Comparison of ENCODE assay signal across 8 cellular contexts in the genomic region with DNA sequence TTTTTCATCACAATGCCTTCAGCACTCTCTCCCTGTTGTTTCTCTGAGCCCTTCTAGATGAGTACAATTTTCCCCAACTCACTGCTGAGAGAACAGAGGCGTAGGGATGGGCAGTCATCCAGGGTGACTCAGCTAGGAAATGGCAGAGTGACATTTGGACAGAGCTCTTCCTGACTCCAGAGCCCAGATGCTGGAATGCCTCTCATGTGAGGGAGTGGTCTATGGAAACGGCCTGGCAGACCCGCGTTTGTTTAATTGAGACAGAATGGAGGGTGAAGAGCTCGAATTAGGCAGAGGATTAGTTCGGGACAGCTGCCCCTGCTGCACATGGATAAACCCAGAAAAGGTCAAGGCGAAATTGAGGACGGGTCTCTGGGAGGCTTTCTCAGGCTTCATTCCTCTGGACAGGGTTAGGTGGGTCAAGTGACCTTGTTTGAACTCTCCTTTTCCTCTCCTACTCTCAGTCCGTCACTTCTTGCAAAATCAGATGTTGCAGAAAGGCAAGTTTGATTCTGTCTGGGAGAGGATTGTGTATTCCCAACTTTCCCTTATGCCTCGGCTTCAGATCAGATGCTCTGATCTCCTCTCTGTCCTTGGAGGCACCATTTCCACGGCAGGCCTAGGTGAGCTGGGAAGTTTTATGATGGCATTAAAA. TPM values are rescaled to one million over a fixed set of nuclear protein-coding genes. Genes with fewer than 3 reads are reported as not detected.
DNase-seq lines count a peak whose midpoint lies in the region; ATAC-seq, FAIRE-seq and TF ChIP-seq lines count a peak whose summit lies in the region.

No MANE protein-coding gene starts in this region.

- no peaks in the 10 kb centered on the region for H3K9me3 ChIP-seq in pancreas
- H3K9me3 ChIP-seq in CD8-positive, alpha-beta memory T cell (ENCODE audit: low read length) = no peaks in the 10 kb centered on the region

- intact Hi-C loops in pancreas (cut with DNase I) = no loop called here

- H3K4me3 ChIP-seq in pancreas (no peak overlapping the region), H7 (ENCODE audit: insufficient read depth, low read depth, low read length) (no peak overlapping the region)
- H3K4me3 ChIP-seq in CD8-positive, alpha-beta memory T cell (ENCODE audit: low read length) = no peak overlapping the region

- TF ChIP-seq CTCF in RWPE1 (conservative IDR thresholded peaks at IDR 0.05; ENCODE audit: low read depth) = no peak
- no peak for TF ChIP-seq CTCF in pancreas (IDR thresholded peaks at IDR 0.05)

- H3K4me3 Mint-ChIP-seq in CD8-positive, alpha-beta memory T cell = no peak overlapping the region

- DNase-seq in DMS 273 (lab: John Stamatoyannopoulos, UW; ENCODE audit: unreplicated experiment) (peak; percentile 73), RWPE1 (ENCODE audit: low spot score) (peak; percentile 58), foreskin melanocyte (peak; percentile 64), pancreas (peak in 4 of 6 donors; percentile 11 to 52 (median 36)), putamen (ENCODE audit: low spot score) (no peak), H7 (no peak)
- no peak for DNase-seq in CD8-positive, alpha-beta memory T cell

- H3K4me1 ChIP-seq in pancreas = no peaks in the 10 kb centered on the region
- peaks cover 9% of the 10 kb centered on the region for H3K4me1 ChIP-seq in CD8-positive, alpha-beta memory T cell (ENCODE audit: insufficient read depth, low read length)

- POLR2A ChIA-PET in RWPE1 (lab: Yijun Ruan, JAX; ENCODE audit: low non-redundant PET) = no interaction called here
- POLR2A ChIA-PET in CD8-positive, alpha-beta memory T cell (lab: Charles Lee) = no interaction called here

- no peak for FAIRE-seq in pancreas (lab: Jason Lieb, UNC)

- CTCF ChIA-PET in RWPE1 (lab: Yijun Ruan, JAX) = interaction anchor here (0.8 kb wide), 1 partner anchor 92 kb away, joined by 3 read pairs; no protein-coding TSS in a partner anchor
- CTCF ChIA-PET in CD8-positive, alpha-beta memory T cell (lab: Charles Lee) = no interaction called here

- peaks cover 5 to 14% (median 9%) of the 10 kb centered on the region in 3 donors for H3K4me1 Mint-ChIP-seq in CD8-positive, alpha-beta memory T cell

- 37 to 42% methylated on average over 11 of the region's 11 CpGs for WGBS in pancreas, 2 donors

- peaks cover 0 to 1% (median 0%) of the 10 kb centered on the region in 3 donors for H3K36me3 Mint-ChIP-seq in CD8-positive, alpha-beta memory T cell

- H3K27me3 ChIP-seq in pancreas (no peaks in the 10 kb centered on the region), H7 (ENCODE audit: control insufficient read depth, insufficient read depth, low read length) (no peaks in the 10 kb centered on the region)
- peaks cover 5% of the 10 kb centered on the region for H3K27me3 ChIP-seq in CD8-positive, alpha-beta memory T cell (ENCODE audit: insufficient read depth, low read length, poor library complexity, severe bottlenecking)

- H3K27ac ChIP-seq in RWPE1 = peak overlapping the region; percentile 91
- H3K27ac ChIP-seq in pancreas = no peak overlapping the region
- no peak overlapping the region for H3K27ac ChIP-seq in CD8-positive, alpha-beta memory T cell (ENCODE audit: low read depth, low read length)

- peaks cover 0 to 3% (median 0%) of the 10 kb centered on the region in 5 donors for H3K9me3 Mint-ChIP-seq in CD8-positive, alpha-beta memory T cell

- peak overlapping the region in 1 of 8 donors; percentile 2 for H3K27ac Mint-ChIP-seq in CD8-positive, alpha-beta memory T cell

- H3K36me3 ChIP-seq in pancreas = no peaks in the 10 kb centered on the region
- no peaks in the 10 kb centered on the region for H3K36me3 ChIP-seq in CD8-positive, alpha-beta memory T cell (ENCODE audit: insufficient read depth, low read length)
- no peaks in the 10 kb centered on the region for H3K36me3 ChIP-seq in H7 (replicated peaks; ENCODE audit: control insufficient read depth, insufficient read depth, low read length)

- peaks cover 16 to 40% of the 10 kb centered on the region in 2 donors for H3K27me3 Mint-ChIP-seq in CD8-positive, alpha-beta memory T cell

- ATAC-seq in pancreas (peak in 3 of 4 donors; percentile 75 to 89 (median 77)), HG03139 (IDR thresholded peaks at IDR 0.05; ENCODE audit: unreplicated experiment) (no peak)

RNA-seq across cellular contexts. Expression of a gene that starts 7.6 kb away (rescaled TPM):
- total RNA-seq in pancreas = 10 to 100 TPM in 1 of 6 donors, 1 to 10 TPM in 5; 2.4 to 11.5 (median 5.0) TPM
- 10 to 100 TPM; 10.8 to 24.3 TPM for polyA plus RNA-seq in pancreas
- under 1 TPM; 0.13 to 0.53 TPM for total RNA-seq in CD8-positive, alpha-beta memory T cell
- not detected for polyA plus RNA-seq in CD8-positive, alpha-beta memory T cell
- total RNA-seq in H7 (2014; rRNA removed; shearing (Covaris generic)) = 0.87 and 0.92 TPM in 2 replicates

Comparison
In these comparisons a context has a peak if more than half of its experiments do, and no peak if none do; other contexts are left out.
1. DNase-seq: peak in DMS 273 (single experiment), RWPE1 (single experiment), foreskin melanocyte (single experiment) and pancreas (4 of 6); none in CD8-positive, alpha-beta memory T cell (0 of 5), putamen (single experiment) and H7 (single experiment).